ENCODE assay signal across 1 cellular context in the genomic region with DNA sequence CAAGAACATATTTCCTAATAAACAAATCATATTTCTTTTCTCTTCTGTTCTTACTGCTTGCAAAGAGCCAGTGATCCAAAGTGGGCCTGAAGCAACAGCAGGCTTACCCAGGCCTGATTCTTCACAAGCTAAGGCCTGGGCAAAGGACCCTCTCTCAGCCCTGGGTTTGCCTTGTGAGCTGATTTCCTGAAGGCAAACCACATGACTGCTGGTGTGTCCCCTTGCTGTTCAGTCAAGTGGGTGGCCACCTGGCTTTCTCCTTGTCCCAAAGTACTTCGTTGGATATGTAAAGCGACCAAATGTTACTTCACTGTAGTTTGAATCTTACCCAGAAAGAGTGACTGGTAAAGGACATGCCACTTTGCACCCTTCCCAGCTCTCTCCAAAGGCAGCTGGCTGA.
TF ChIP-seq lines count a peak whose summit lies in the region.

No MANE protein-coding gene starts in this region.

TF ChIP-seq in HepG2, 621 proteins besides CTCF, POLR2A, EP300 and RAD21:
- TF ChIP-seq ZNF431 (CRISPR knock-in tag; IDR thresholded peaks at IDR 0.05; ENCODE audit: borderline replicate concordance, low read depth) (no peak), ZNF331 (CRISPR knock-in tag; IDR thresholded peaks at IDR 0.05) (no peak), SNAI1 (CRISPR knock-in tag; IDR thresholded peaks at IDR 0.05; ENCODE audit: borderline replicate concordance) (no peak), ZNF451 (CRISPR knock-in tag; IDR thresholded peaks at IDR 0.05) (no peak), RFXANK (CRISPR knock-in tag; IDR thresholded peaks at IDR 0.05) (no peak), ZSCAN20 (CRISPR knock-in tag; IDR thresholded peaks at IDR 0.05; ENCODE audit: borderline replicate concordance) (no peak), ZNF24 (IDR thresholded peaks at IDR 0.05) (no peak), ELF3 (CRISPR knock-in tag; IDR thresholded peaks at IDR 0.05) (no peak), SMAD1 (CRISPR knock-in tag; IDR thresholded peaks at IDR 0.05; ENCODE audit: borderline replicate concordance, low read depth) (no peak), REXO4 (CRISPR knock-in tag; IDR thresholded peaks at IDR 0.05; ENCODE audit: borderline replicate concordance) (no peak), CHD2 (IDR thresholded peaks at IDR 0.05; ENCODE audit: low read depth, low read length) (no peak)
- TF ChIP-seq, protein P1, sequence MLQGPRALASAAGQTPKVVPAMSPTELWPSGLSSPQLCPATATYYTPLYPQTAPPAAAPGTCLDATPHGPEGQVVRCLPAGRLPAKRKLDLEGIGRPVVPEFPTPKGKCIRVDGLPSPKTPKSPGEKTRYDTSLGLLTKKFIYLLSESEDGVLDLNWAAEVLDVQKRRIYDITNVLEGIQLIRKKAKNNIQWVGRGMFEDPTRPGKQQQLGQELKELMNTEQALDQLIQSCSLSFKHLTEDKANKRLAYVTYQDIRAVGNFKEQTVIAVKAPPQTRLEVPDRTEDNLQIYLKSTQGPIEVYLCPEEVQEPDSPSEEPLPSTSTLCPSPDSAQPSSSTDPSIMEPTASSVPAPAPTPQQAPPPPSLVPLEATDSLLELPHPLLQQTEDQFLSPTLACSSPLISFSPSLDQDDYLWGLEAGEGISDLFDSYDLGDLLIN (CRISPR knock-in tag; IDR thresholded peaks at IDR 0.05; ENCODE audit: borderline replicate concordance) = no peak
- TF ChIP-seq, protein P2, sequence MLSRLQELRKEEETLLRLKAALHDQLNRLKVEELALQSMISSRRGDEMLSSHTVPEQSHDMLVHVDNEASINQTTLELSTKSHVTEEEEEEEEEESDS (CRISPR knock-in tag; IDR thresholded peaks at IDR 0.05; ENCODE audit: borderline replicate concordance) = no peak
